Comparison of ENCODE assay signal across 33 cellular contexts in genomic region chr13:73579574-73580274, GRCh38.
"Had no signal": no experiment of that assay in that cellular context is flagged by ENCODE, and none has a peak within 500 bp of the region (broad histone marks: within the 10 kb centered on the region; RNA-seq: fewer than 3 reads in every experiment).

No MANE protein-coding gene starts in this region.

- DNase-seq: activated CD4-positive, alpha-beta memory T cell treated with anti-CD3 and anti-CD28 coated beads for 36 hours; activated CD4-positive, alpha-beta T cell treated with anti-CD3 and anti-CD28 coated beads for 4 hours; activated CD4-positive, alpha-beta T cell treated with anti-CD3 and anti-CD28 coated beads, Interleukin-2, amount 50 U/mL, for 1 hour; activated CD4-positive, CD25-positive, alpha-beta regulatory T cell treated with anti-CD3 and anti-CD28 coated beads, Interleukin-2, amount 50 U/mL, for 72 hours; activated CD8-positive, alpha-beta memory T cell treated with anti-CD3 and anti-CD28 coated beads, Interleukin-2, amount 50 U/mL, for 4 hours; activated effector memory CD4-positive, alpha-beta T cell treated with Interleukin-2 at 50 U/mL for 16 hours; activated naive CD4-positive, alpha-beta T cell treated with anti-CD3 and anti-CD28 coated beads, Interleukin-2, amount 10 ng/mL, durations not matched to agents 7 days and 5 days; activated naive CD8-positive, alpha-beta T cell treated with anti-CD3 and anti-CD28 coated beads, Interleukin-2, amount 50 U/mL, for 24 hours; activated T-cell treated with anti-CD3 and anti-CD28 coated beads for 4 hours; activated T-cell treated with anti-CD3 and anti-CD28 coated beads, Interleukin-2, amount 50 U/mL, for 4 hours; anterior cingulate cortex; central memory CD4-positive, alpha-beta T cell; MM.1S; MV-4-11; NCI-H1092; NCI-H1417; NCI-H146; NCI-H187; NCI-H2029 treated with DMSO at 0.1 percent for 48 hours; NCI-H2107; NCI-H2171; NCI-H510A; NCI-H526; NCI-H748 treated with DMSO at 0.1 percent for 48 hours; SHP77 treated with DMSO at 0.1 percent for 48 hours had no signal

- H3K27me3 Mint-ChIP-seq: activated CD4-positive, alpha-beta memory T cell treated with anti-CD3 and anti-CD28 coated beads for 36 hours; activated naive CD8-positive, alpha-beta T cell; activated naive CD8-positive, alpha-beta T cell treated with anti-CD3 and anti-CD28 coated beads, Interleukin-2, amount 50 U/mL, for 24 hours; brain had no signal

- H3K36me3 Mint-ChIP-seq: activated CD4-positive, alpha-beta memory T cell treated with anti-CD3 and anti-CD28 coated beads for 36 hours; activated naive CD4-positive, alpha-beta T cell treated with anti-CD3 and anti-CD28 coated beads, Interleukin-2, amount 10 ng/mL, durations not matched to agents 7 days and 5 days; brain had no signal

- H3K4me1 Mint-ChIP-seq: activated naive CD4-positive, alpha-beta T cell treated with anti-CD3 and anti-CD28 coated beads, Interleukin-2, amount 10 ng/mL, durations not matched to agents 7 days and 5 days; activated naive CD8-positive, alpha-beta T cell treated with anti-CD3 and anti-CD28 coated beads, Interleukin-2, amount 50 U/mL, for 24 hours; brain had no signal

- H3K27ac ChIP-seq: KMS-11 had no signal

- H3K9me3 Mint-ChIP-seq: activated CD4-positive, alpha-beta memory T cell treated with anti-CD3 and anti-CD28 coated beads for 36 hours; activated naive CD4-positive, alpha-beta T cell treated with anti-CD3 and anti-CD28 coated beads, Interleukin-2, amount 10 ng/mL, durations not matched to agents 7 days and 5 days; activated naive CD8-positive, alpha-beta T cell treated with anti-CD3 and anti-CD28 coated beads, Interleukin-2, amount 50 U/mL, for 24 hours; activated T-cell treated with anti-CD3 and anti-CD28 coated beads, Interleukin-2, amount 50 U/mL, for 4 hours; activated T-helper 1 cell treated with anti-CD3 and anti-CD28 coated beads, Interleukin-12 subunit alpha, Interleukin-12 subunit beta, Interleukin-2, Interleukin-4 antibody, amounts not matched to agents 30 ng/mL and 10 ng/mL and 1 ng/mL, durations not matched to agents 14 hours and 24 hours and 36 hours; T-helper 1 cell treated with Interleukin-12 subunit alpha and Interleukin-12 subunit beta and Interleukin-4 antibody, amounts not matched to agents 30 μg/mL and 1 μg/mL, for 36 hours; T-helper 2 cell treated with Interferon-gamma antibody and Interleukin-4, amounts not matched to agents 5 μg/mL and 100 μg/mL, for 36 hours had no signal

- H3K4me3 Mint-ChIP-seq: activated CD4-positive, alpha-beta memory T cell treated with anti-CD3 and anti-CD28 coated beads for 36 hours; activated naive CD4-positive, alpha-beta T cell treated with anti-CD3 and anti-CD28 coated beads, Interleukin-2, amount 10 ng/mL, durations not matched to agents 7 days and 5 days; activated naive CD8-positive, alpha-beta T cell; activated naive CD8-positive, alpha-beta T cell treated with anti-CD3 and anti-CD28 coated beads, Interleukin-2, amount 50 U/mL, for 24 hours; activated T-cell treated with anti-CD3 and anti-CD28 coated beads, Interleukin-2, amount 50 U/mL, for 4 hours; activated T-helper 1 cell treated with anti-CD3 and anti-CD28 coated beads, Interleukin-12 subunit alpha, Interleukin-12 subunit beta, Interleukin-2, Interleukin-4 antibody, amounts not matched to agents 30 ng/mL and 10 ng/mL and 1 ng/mL, durations not matched to agents 14 hours and 24 hours and 36 hours; brain; T-helper 1 cell treated with Interleukin-12 subunit alpha and Interleukin-12 subunit beta and Interleukin-4 antibody, amounts not matched to agents 30 μg/mL and 1 μg/mL, for 36 hours; T-helper 2 cell treated with Interferon-gamma antibody and Interleukin-4, amounts not matched to agents 5 μg/mL and 100 μg/mL, for 36 hours; WTC11 had no signal

- ATAC-seq: activated naive CD8-positive, alpha-beta T cell treated with anti-CD3 and anti-CD28 coated beads, Interleukin-2, amount 50 U/mL, for 24 hours; activated T-cell treated with anti-CD3 and anti-CD28 coated beads, Interleukin-2, amount 50 U/mL, for 4 hours; Panc1; WTC11 had no signal

- H3K27ac Mint-ChIP-seq: activated CD4-positive, alpha-beta memory T cell treated with anti-CD3 and anti-CD28 coated beads for 36 hours; activated naive CD4-positive, alpha-beta T cell treated with anti-CD3 and anti-CD28 coated beads, Interleukin-2, amount 10 ng/mL, durations not matched to agents 7 days and 5 days; activated naive CD8-positive, alpha-beta T cell; activated naive CD8-positive, alpha-beta T cell treated with anti-CD3 and anti-CD28 coated beads, Interleukin-2, amount 50 U/mL, for 24 hours; activated T-helper 1 cell treated with anti-CD3 and anti-CD28 coated beads, Interleukin-12 subunit alpha, Interleukin-12 subunit beta, Interleukin-2, Interleukin-4 antibody, amounts not matched to agents 30 ng/mL and 10 ng/mL and 1 ng/mL, durations not matched to agents 14 hours and 24 hours and 36 hours; brain; T-helper 1 cell treated with Interleukin-12 subunit alpha and Interleukin-12 subunit beta and Interleukin-4 antibody, amounts not matched to agents 30 μg/mL and 1 μg/mL, for 36 hours; T-helper 2 cell treated with Interferon-gamma antibody and Interleukin-4, amounts not matched to agents 5 μg/mL and 100 μg/mL, for 36 hours; WTC11 had no signal
